Comparison of ENCODE assay signal across 1 cellular context in the genomic region with DNA sequence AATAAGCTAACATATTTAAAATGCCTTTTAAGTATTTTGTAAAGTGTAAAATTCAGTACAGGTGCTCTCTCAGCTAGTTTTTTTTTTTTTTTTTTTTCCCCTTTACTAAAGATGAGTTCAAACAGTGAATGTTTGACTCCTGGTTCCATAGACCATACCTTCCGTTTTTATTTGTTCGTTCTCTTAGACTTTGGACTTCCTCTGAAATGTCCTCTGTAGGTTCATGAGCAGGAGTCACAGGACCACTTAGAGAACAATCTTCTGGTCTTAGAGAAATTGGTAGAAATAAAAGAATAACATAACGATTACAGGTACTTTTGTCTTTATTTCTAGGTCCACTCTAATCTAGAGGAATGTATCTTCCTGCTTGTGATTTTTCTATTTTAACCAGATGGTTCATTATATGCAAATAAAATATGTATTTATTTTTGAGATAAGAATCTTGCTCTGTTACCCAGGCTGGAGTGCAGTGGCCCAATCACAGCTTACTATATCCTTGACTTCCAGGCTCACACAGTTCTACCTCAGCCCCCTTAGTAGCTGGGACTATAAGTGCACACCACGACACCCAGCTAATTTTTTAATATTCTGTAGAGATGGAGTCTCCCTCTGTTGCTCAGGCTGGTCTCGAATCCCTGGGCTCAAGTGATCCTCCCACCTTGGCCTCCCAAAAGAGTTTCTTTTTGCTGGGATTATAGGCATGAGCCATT.
TF ChIP-seq lines count a peak whose summit lies in the region.

No MANE protein-coding gene starts in this region.

TF ChIP-seq in HepG2, 621 proteins besides CTCF, POLR2A, EP300 and RAD21 (continued from another document and continues in another):
- TF ChIP-seq, protein P1, sequence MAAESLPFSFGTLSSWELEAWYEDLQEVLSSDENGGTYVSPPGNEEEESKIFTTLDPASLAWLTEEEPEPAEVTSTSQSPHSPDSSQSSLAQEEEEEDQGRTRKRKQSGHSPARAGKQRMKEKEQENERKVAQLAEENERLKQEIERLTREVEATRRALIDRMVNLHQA (CRISPR knock-in tag; IDR thresholded peaks at IDR 0.05) = no peak
- TF ChIP-seq, protein P2, sequence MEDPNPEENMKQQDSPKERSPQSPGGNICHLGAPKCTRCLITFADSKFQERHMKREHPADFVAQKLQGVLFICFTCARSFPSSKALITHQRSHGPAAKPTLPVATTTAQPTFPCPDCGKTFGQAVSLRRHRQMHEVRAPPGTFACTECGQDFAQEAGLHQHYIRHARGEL (CRISPR knock-in tag; IDR thresholded peaks at IDR 0.05) = no peak
- TF ChIP-seq, protein P3, sequence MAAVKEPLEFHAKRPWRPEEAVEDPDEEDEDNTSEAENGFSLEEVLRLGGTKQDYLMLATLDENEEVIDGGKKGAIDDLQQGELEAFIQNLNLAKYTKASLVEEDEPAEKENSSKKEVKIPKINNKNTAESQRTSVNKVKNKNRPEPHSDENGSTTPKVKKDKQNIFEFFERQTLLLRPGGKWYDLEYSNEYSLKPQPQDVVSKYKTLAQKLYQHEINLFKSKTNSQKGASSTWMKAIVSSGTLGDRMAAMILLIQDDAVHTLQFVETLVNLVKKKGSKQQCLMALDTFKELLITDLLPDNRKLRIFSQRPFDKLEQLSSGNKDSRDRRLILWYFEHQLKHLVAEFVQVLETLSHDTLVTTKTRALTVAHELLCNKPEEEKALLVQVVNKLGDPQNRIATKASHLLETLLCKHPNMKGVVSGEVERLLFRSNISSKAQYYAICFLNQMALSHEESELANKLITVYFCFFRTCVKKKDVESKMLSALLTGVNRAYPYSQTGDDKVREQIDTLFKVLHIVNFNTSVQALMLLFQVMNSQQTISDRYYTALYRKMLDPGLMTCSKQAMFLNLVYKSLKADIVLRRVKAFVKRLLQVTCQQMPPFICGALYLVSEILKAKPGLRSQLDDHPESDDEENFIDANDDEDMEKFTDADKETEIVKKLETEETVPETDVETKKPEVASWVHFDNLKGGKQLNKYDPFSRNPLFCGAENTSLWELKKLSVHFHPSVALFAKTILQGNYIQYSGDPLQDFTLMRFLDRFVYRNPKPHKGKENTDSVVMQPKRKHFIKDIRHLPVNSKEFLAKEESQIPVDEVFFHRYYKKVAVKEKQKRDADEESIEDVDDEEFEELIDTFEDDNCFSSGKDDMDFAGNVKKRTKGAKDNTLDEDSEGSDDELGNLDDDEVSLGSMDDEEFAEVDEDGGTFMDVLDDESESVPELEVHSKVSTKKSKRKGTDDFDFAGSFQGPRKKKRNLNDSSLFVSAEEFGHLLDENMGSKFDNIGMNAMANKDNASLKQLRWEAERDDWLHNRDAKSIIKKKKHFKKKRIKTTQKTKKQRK (IDR thresholded peaks at IDR 0.05; ENCODE audit: low read length) = no peak
- TF ChIP-seq NAIF1 (CRISPR knock-in tag; IDR thresholded peaks at IDR 0.05; ENCODE audit: borderline replicate concordance) = no peak
- TF ChIP-seq, protein P4, sequence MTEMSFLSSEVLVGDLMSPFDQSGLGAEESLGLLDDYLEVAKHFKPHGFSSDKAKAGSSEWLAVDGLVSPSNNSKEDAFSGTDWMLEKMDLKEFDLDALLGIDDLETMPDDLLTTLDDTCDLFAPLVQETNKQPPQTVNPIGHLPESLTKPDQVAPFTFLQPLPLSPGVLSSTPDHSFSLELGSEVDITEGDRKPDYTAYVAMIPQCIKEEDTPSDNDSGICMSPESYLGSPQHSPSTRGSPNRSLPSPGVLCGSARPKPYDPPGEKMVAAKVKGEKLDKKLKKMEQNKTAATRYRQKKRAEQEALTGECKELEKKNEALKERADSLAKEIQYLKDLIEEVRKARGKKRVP (CRISPR knock-in tag; IDR thresholded peaks at IDR 0.05) = no peak
- TF ChIP-seq, protein P5, sequence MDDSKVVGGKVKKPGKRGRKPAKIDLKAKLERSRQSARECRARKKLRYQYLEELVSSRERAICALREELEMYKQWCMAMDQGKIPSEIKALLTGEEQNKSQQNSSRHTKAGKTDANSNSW (CRISPR knock-in tag; IDR thresholded peaks at IDR 0.05; ENCODE audit: borderline replicate concordance) = no peak
- TF ChIP-seq SP140L (CRISPR knock-in tag; IDR thresholded peaks at IDR 0.05; ENCODE audit: borderline replicate concordance) = no peak
- no peak for TF ChIP-seq DNMT1 (CRISPR knock-in tag; IDR thresholded peaks at IDR 0.05)
- TF ChIP-seq HNF4A (CRISPR knock-in tag; IDR thresholded peaks at IDR 0.05) = peak; percentile 91
- no peak for TF ChIP-seq NFATC3 (CRISPR knock-in tag; IDR thresholded peaks at IDR 0.05)
- TF ChIP-seq CBX1 (IDR thresholded peaks at IDR 0.05; ENCODE audit: low read depth) = no peak
- no peak for TF ChIP-seq ZNF768 (CRISPR knock-in tag; IDR thresholded peaks at IDR 0.05)
- TF ChIP-seq, protein P6, sequence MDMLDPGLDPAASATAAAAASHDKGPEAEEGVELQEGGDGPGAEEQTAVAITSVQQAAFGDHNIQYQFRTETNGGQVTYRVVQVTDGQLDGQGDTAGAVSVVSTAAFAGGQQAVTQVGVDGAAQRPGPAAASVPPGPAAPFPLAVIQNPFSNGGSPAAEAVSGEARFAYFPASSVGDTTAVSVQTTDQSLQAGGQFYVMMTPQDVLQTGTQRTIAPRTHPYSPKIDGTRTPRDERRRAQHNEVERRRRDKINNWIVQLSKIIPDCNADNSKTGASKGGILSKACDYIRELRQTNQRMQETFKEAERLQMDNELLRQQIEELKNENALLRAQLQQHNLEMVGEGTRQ (IDR thresholded peaks at IDR 0.05; ENCODE audit: low read depth, low read length) = no peak
- TF ChIP-seq, protein P6 (CRISPR knock-in tag; IDR thresholded peaks at IDR 0.05; ENCODE audit: borderline replicate concordance) = no peak
- TF ChIP-seq, protein P7, sequence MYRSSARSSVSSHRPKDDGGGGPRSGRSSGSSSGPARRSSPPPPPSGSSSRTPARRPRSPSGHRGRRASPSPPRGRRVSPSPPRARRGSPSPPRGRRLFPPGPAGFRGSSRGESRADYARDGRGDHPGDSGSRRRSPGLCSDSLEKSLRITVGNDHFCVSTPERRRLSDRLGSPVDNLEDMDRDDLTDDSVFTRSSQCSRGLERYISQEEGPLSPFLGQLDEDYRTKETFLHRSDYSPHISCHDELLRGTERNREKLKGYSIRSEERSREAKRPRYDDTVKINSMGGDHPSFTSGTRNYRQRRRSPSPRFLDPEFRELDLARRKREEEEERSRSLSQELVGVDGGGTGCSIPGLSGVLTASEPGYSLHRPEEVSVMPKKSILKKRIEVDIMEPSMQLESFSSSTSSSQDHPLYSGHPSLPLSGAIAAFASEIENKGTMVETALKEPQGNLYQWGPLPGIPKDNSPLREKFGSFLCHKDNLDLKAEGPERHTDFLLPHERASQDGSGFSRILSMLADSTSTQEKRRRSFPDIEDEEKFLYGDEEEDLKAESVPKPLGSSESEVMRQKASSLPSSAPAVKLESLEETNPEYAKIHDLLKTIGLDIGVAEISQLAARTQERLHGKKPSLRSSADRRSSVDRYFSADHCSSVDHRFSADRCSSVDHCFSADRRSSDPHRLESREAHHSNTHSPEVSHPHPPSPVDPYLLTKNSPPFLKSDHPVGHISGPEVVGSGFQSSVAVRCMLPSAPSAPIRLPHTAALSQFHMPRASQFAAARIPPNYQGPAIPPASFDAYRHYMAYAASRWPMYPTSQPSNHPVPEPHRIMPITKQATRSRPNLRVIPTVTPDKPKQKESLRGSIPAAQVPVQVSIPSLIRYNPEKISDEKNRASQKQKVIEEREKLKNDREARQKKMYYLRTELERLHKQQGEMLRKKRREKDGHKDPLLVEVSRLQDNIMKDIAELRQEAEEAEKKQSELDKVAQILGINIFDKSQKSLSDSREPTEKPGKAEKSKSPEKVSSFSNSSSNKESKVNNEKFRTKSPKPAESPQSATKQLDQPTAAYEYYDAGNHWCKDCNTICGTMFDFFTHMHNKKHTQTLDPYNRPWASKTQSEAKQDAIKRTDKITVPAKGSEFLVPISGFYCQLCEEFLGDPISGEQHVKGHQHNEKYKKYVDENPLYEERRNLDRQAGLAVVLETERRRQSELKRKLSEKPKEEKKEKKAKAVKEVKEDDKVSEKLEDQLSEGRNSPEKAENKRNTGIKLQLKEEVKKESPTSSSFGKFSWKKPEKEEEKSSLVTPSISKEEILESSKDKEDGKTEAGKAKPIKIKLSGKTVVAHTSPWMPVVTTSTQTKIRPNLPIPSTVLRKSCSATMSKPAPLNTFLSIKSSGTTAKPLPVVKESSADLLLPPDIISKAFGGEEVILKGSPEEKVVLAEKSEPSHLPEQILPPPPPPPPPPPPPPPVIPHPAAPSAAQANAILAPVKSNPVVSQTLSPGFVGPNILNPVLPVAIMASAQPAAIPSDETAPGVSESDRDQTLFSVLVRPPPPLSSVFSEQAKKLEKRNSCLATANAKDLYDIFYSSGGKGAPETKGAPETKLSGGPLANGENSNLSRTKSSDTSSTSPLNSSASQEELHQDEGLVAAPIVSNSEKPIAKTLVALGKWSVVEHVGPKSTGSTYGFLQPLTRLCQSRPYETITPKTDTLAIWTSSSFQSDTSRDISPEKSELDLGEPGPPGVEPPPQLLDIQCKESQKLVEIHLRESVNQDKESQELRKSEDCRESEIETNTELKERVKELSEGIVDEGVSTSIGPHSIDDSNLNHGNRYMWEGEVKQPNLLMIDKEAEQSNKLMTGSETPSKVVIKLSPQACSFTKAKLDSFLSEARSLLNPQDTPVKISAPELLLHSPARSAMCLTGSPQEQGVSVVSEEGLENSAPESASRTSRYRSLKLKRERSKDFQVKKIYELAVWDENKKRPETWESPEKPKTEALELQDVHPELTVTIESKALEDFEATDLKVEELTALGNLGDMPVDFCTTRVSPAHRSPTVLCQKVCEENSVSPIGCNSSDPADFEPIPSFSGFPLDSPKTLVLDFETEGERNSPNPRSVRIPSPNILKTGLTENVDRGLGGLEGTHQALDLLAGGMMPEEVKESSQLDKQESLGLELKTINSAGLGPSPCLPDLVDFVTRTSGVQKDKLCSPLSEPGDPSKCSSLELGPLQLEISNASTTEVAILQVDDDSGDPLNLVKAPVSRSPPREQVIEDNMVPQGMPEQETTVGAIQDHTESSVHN (CRISPR knock-in tag; IDR thresholded peaks at IDR 0.05) = no peak
- no peak for TF ChIP-seq ZNF468 (CRISPR knock-in tag; IDR thresholded peaks at IDR 0.05)
- no peak for TF ChIP-seq HOXA5 (CRISPR knock-in tag; IDR thresholded peaks at IDR 0.05)
- TF ChIP-seq, protein P8, sequence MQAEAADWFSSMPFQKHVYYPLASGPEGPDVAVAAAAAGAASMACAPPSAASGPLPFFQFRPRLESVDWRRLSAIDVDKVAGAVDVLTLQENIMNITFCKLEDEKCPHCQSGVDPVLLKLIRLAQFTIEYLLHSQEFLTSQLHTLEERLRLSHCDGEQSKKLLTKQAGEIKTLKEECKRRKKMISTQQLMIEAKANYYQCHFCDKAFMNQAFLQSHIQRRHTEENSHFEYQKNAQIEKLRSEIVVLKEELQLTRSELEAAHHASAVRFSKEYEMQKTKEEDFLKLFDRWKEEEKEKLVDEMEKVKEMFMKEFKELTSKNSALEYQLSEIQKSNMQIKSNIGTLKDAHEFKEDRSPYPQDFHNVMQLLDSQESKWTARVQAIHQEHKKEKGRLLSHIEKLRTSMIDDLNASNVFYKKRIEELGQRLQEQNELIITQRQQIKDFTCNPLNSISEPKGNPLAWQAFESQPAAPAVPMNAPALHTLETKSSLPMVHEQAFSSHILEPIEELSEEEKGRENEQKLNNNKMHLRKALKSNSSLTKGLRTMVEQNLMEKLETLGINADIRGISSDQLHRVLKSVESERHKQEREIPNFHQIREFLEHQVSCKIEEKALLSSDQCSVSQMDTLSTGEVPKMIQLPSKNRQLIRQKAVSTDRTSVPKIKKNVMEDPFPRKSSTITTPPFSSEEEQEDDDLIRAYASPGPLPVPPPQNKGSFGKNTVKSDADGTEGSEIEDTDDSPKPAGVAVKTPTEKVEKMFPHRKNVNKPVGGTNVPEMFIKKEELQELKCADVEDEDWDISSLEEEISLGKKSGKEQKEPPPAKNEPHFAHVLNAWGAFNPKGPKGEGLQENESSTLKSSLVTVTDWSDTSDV (CRISPR knock-in tag; IDR thresholded peaks at IDR 0.05) = no peak
- TF ChIP-seq NFKB2 (CRISPR knock-in tag; IDR thresholded peaks at IDR 0.05; ENCODE audit: borderline replicate concordance) = no peak
- TF ChIP-seq, protein P9, sequence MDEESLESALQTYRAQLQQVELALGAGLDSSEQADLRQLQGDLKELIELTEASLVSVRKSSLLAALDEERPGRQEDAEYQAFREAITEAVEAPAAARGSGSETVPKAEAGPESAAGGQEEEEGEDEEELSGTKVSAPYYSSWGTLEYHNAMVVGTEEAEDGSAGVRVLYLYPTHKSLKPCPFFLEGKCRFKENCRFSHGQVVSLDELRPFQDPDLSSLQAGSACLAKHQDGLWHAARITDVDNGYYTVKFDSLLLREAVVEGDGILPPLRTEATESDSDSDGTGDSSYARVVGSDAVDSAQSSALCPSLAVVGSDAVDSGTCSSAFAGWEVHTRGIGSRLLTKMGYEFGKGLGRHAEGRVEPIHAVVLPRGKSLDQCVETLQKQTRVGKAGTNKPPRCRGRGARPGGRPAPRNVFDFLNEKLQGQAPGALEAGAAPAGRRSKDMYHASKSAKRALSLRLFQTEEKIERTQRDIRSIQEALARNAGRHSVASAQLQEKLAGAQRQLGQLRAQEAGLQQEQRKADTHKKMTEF (CRISPR knock-in tag; IDR thresholded peaks at IDR 0.05) = peak; percentile 47; the same call in 1 of the 2 replicates
- TF ChIP-seq, protein P10, sequence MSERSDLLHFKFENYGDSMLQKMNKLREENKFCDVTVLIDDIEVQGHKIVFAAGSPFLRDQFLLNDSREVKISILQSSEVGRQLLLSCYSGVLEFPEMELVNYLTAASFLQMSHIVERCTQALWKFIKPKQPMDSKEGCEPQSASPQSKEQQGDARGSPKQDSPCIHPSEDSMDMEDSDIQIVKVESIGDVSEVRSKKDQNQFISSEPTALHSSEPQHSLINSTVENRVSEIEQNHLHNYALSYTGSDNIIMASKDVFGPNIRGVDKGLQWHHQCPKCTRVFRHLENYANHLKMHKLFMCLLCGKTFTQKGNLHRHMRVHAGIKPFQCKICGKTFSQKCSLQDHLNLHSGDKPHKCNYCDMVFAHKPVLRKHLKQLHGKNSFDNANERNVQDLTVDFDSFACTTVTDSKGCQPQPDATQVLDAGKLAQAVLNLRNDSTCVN (CRISPR knock-in tag; IDR thresholded peaks at IDR 0.05; ENCODE audit: borderline replicate concordance) = no peak
- no peak for TF ChIP-seq ZNF17 (CRISPR knock-in tag; IDR thresholded peaks at IDR 0.05)
- TF ChIP-seq GPN1 (CRISPR knock-in tag; IDR thresholded peaks at IDR 0.05; ENCODE audit: borderline replicate concordance) = no peak
- TF ChIP-seq ERF (CRISPR knock-in tag; IDR thresholded peaks at IDR 0.05) = 0 out of 2 replicates have a peak, but pooled peaks have one; percentile 19
- no peak for TF ChIP-seq ZNF329 (CRISPR knock-in tag; IDR thresholded peaks at IDR 0.05; ENCODE audit: low read depth)
- no peak for TF ChIP-seq ZFP36L2 (CRISPR knock-in tag; IDR thresholded peaks at IDR 0.05)
- TF ChIP-seq, protein P11, sequence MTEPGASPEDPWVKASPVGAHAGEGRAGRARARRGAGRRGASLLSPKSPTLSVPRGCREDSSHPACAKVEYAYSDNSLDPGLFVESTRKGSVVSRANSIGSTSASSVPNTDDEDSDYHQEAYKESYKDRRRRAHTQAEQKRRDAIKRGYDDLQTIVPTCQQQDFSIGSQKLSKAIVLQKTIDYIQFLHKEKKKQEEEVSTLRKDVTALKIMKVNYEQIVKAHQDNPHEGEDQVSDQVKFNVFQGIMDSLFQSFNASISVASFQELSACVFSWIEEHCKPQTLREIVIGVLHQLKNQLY (CRISPR knock-in tag; IDR thresholded peaks at IDR 0.05) = peak; percentile 43; the same call in 1 of the 2 replicates
- TF ChIP-seq PLRG1 (conservative IDR thresholded peaks at IDR 0.05) = no peak
